ENCODE assay signal across 18 cellular contexts in the genomic region with DNA sequence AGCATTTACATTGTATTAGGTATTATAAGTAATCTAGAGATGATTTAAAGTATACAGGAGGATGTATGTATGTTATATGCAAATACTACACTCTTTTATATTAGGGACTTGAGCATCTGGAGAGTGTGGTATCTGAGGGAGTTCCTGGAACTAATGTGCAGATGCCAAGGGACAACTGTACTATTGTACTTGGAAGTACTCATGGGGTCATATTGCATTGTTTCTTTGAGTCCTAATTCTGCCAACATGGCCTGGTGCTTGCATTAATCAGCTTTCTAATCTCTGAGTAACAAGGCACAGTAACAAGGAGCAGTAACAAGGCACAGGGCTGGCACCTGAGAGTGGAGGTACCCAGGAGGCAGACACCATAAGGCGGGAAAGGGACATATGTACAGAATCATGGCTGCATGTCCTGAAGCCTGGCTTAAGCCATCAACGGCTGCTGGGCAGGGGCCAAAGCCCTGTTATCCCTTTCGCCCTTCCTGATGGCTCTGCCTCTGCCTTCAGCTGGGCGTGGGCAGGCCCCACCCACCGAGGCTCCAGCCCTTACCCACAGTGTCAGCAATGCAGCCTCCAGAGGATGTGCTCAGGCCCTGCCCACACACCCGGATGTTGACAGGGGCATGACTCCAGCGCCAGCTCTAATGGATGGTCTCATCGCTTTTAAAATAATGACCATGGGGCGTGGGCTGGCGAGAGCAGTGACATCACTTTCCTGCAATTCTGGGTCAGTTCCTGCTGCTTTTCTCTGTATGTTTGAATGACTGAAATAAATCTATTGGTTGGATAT. TPM values are rescaled to one million over a fixed set of nuclear protein-coding genes. Genes with fewer than 3 reads are reported as not detected.
DNase-seq lines count a peak whose midpoint lies in the region; ATAC-seq, FAIRE-seq and TF ChIP-seq lines count a peak whose summit lies in the region.
"Had no signal": no experiment of that assay in that cellular context is flagged by ENCODE, and none has a peak within 500 bp of the region (broad histone marks: within the 10 kb centered on the region; RNA-seq: fewer than 3 reads in every experiment).

No MANE protein-coding gene starts in this region.

- H3K27me3 ChIP-seq in left lung, result no peaks in the 10 kb centered on the region
- H3K27me3 ChIP-seq: dorsolateral prefrontal cortex had no signal

- FAIRE-seq in HTR-8/SVneo (lab: Jason Lieb, UNC), result no peak

- H3K9me3 ChIP-seq in left lung, result no peaks in the 10 kb centered on the region
- H3K9me3 ChIP-seq: prostate gland, stomach had no signal

- no peaks in the 10 kb centered on the region for H3K4me1 ChIP-seq in left lung

- no peak overlapping the region for H3K4me3 ChIP-seq in left lung
- H3K4me3 ChIP-seq: dorsolateral prefrontal cortex, PC-9, prostate gland, stomach had no signal

- no peaks in the 10 kb centered on the region for H3K36me3 Mint-ChIP-seq in stimulated activated effector memory CD8-positive, alpha-beta T cell treated with anti-CD3 and anti-CD28 coated beads, Interleukin-12 subunit alpha, Interleukin-12 subunit beta, amount 100 ng/mL, for 72 hours
- H3K36me3 Mint-ChIP-seq: natural killer cell had no signal

- H3K27ac Mint-ChIP-seq in stimulated activated effector memory CD8-positive, alpha-beta T cell treated with anti-CD3 and anti-CD28 coated beads, Interleukin-12 subunit alpha, Interleukin-12 subunit beta, amount 100 ng/mL, for 72 hours, result no peak overlapping the region
- H3K27ac Mint-ChIP-seq: natural killer cell had no signal

- ATAC-seq in left lung (peak; percentile 51), HG03095 (IDR thresholded peaks at IDR 0.05; ENCODE audit: unreplicated experiment) (no peak)
- ATAC-seq in stimulated activated effector memory CD8-positive, alpha-beta T cell treated with anti-CD3 and anti-CD28 coated beads, Interleukin-12 subunit alpha, Interleukin-12 subunit beta, amount 100 ng/mL, for 72 hours, result no peak
- ATAC-seq: natural killer cell had no signal

- DNase-seq in CD1c-positive myeloid dendritic cell (ENCODE audit: extremely low spot score) (peak; percentile 15), HTR-8/SVneo (ENCODE audit: insufficient read length, low spot score) (peak; percentile 24), UCSD-AML1 (lab: John Stamatoyannopoulos, UW; ENCODE audit: unreplicated experiment) (peak; percentile 39), left lung (no peak), GM19238 (ENCODE audit: insufficient read length, low spot score) (no peak)
- no peak for DNase-seq in stimulated activated effector memory CD8-positive, alpha-beta T cell treated with anti-CD3 and anti-CD28 coated beads, Interleukin-12 subunit alpha, Interleukin-12 subunit beta, amount 100 ng/mL, for 72 hours (ENCODE audit: low spot score in 2 of 2)
- no peak for DNase-seq in activated CD4-positive, alpha-beta T cell treated with anti-CD3 and anti-CD28 coated beads, Interleukin-2, amount 50 U/mL, for 4 hours
- DNase-seq: activated CD4-positive, CD25-positive, alpha-beta regulatory T cell; activated effector memory CD4-positive, alpha-beta T cell treated with anti-CD3 and anti-CD28 coated beads, Interleukin-2, amount 50 U/mL, for 16 hours; anterior cingulate cortex; dorsolateral prefrontal cortex; hippocampal formation; natural killer cell; NCI-H510A; PC-9; stomach had no signal

- H3K27ac ChIP-seq in left lung, result peak overlapping the region in 1 of 2 donors; percentile 10
- H3K27ac ChIP-seq: PC-9, prostate gland, stomach had no signal

- no peak overlapping the region for H3K4me3 Mint-ChIP-seq in stimulated activated effector memory CD8-positive, alpha-beta T cell treated with anti-CD3 and anti-CD28 coated beads, Interleukin-12 subunit alpha, Interleukin-12 subunit beta, amount 100 ng/mL, for 72 hours
- H3K4me3 Mint-ChIP-seq: natural killer cell had no signal

- no peaks in the 10 kb centered on the region for H3K9me3 Mint-ChIP-seq in stimulated activated effector memory CD8-positive, alpha-beta T cell treated with anti-CD3 and anti-CD28 coated beads, Interleukin-12 subunit alpha, Interleukin-12 subunit beta, amount 100 ng/mL, for 72 hours
- H3K9me3 Mint-ChIP-seq: natural killer cell had no signal

- no peaks in the 10 kb centered on the region for H3K4me1 Mint-ChIP-seq in stimulated activated effector memory CD8-positive, alpha-beta T cell treated with anti-CD3 and anti-CD28 coated beads, Interleukin-12 subunit alpha, Interleukin-12 subunit beta, amount 100 ng/mL, for 72 hours
- H3K4me1 Mint-ChIP-seq: natural killer cell had no signal

- no peaks in the 10 kb centered on the region for H3K36me3 ChIP-seq in left lung
- H3K36me3 ChIP-seq: prostate gland, stomach had no signal

- TF ChIP-seq CTCF in left lung (IDR thresholded peaks at IDR 0.05), result no peak

- intact Hi-C loops in left lung (cut with DNase I), result no loop called here

RNA-seq across cellular contexts. Expression of gene CEMIP, which starts 22.9 kb away (rescaled TPM):
- total RNA-seq in left lung, result 10 to 100 TPM; 12.4 to 31.8 TPM

Comparison
In these comparisons a context has a peak if more than half of its experiments do, and no peak if none do; other contexts are left out.
1. DNase-seq: peak in CD1c-positive myeloid dendritic cell (single experiment), HTR-8/SVneo (single experiment) and UCSD-AML1 (single experiment); none in left lung (0 of 2), stimulated activated effector memory CD8-positive, alpha-beta T cell treated with anti-CD3 and anti-CD28 coated beads, Interleukin-12 subunit alpha, Interleukin-12 subunit beta, amount 100 ng/mL, for 72 hours (0 of 2), activated CD4-positive, alpha-beta T cell treated with anti-CD3 and anti-CD28 coated beads, Interleukin-2, amount 50 U/mL, for 4 hours (0 of 2) and GM19238 (single experiment).